ENCODE assay signal across 8 cellular contexts in the genomic region with DNA sequence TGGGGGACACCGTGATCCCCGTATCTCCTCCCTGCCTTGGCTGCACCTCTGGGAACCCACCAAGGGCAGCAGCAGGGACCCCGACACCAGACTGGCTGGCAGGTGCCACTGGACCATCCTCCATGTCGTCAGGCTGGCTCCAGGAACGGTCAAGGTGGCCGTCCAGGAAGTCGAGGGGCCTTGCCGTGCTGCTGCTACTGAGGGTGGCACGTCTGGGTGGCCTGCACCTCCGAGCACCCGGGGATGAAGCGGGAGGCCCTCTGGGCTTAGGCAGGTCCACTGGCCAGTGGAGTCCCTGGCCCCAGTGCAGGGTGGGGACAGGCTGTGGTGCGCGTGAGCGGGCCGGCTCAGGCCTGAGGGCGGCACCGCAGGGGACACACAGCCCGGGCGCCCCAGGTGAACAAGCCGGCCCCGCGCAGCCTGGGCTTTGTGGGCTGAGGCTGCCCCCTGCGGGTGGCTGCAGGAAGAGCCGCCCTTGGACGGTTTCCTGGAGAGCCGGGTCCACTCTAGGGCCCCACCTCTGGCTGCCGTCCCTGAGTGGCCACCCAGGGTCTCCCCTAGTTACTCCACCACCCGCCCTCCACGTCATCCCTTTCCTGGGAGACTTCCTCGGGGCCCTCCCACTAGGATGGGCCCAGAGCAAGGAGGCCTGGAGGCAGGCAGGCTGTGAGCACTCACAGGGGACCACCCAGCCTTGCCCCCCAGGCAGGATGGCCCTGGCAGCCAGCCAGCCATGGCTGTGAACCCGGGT. TPM values are rescaled to one million over a fixed set of nuclear protein-coding genes. Genes with fewer than 3 reads are reported as not detected.
A peak's percentile ranks its signal among the peaks of the same experiment; 100 is the strongest.
DNase-seq lines count a peak whose midpoint lies in the region; ATAC-seq, FAIRE-seq and TF ChIP-seq lines count a peak whose summit lies in the region.

No MANE protein-coding gene starts in this region.

- peaks cover 7% of the 10 kb centered on the region for H3K36me3 Mint-ChIP-seq in activated B cell treated with CpG ODN at 0.5 μM for 24 hours (ENCODE audit: low read depth)

- H3K4me1 Mint-ChIP-seq in activated B cell treated with CpG ODN at 0.5 μM for 24 hours: peaks cover 5% of the 10 kb centered on the region

- H3K4me3 ChIP-seq in bronchial epithelial cell (ENCODE audit: low read depth, low read length): no peak overlapping the region

- H3K36me3 ChIP-seq in bronchial epithelial cell (ENCODE audit: control insufficient read depth, insufficient read depth, low read length): no peaks in the 10 kb centered on the region

- POLR2A ChIA-PET in activated B cell treated with CpG ODN at 0.5 μM for 24 hours (lab: Charles Lee): no interaction called here

- no peaks in the 10 kb centered on the region for H3K27me3 Mint-ChIP-seq in activated B cell treated with CpG ODN at 0.5 μM for 24 hours

- H3K27me3 ChIP-seq in bronchial epithelial cell (ENCODE audit: control insufficient read depth, insufficient read depth, low read length): peaks cover 2% of the 10 kb centered on the region

- H3K27ac Mint-ChIP-seq in activated B cell treated with CpG ODN at 0.5 μM for 24 hours: no peak overlapping the region

- H3K4me3 Mint-ChIP-seq in activated B cell treated with CpG ODN at 0.5 μM for 24 hours: no peak overlapping the region

- CTCF ChIA-PET in activated B cell treated with CpG ODN at 0.5 μM for 24 hours (lab: Charles Lee): interaction anchor here (1.3 to 1.4 kb wide), 2 partner anchors 84 to 86 kb away, joined by 4 to 5 read pairs; no protein-coding TSS in a partner anchor

- TF ChIP-seq CTCF in activated B cell treated with CpG ODN at 0.5 μM for 24 hours (IDR thresholded peaks at IDR 0.05): peak; percentile 23
- peak; percentile 92 for TF ChIP-seq CTCF in bronchial epithelial cell (IDR thresholded peaks at IDR 0.05; ENCODE audit: insufficient read depth, low read length, severe bottlenecking)

- no peaks in the 10 kb centered on the region for H3K9me3 Mint-ChIP-seq in activated B cell treated with CpG ODN at 0.5 μM for 24 hours

- no peak for FAIRE-seq in bronchial epithelial cell (lab: Jason Lieb, UNC)

- DNase-seq in COLO829 (ENCODE audit: low spot score) (peak; percentile 10), activated B cell treated with CpG ODN at 0.5 μM for 24 hours (peak; percentile 73), bronchial epithelial cell (ENCODE audit: low read depth) (peak; percentile 16), kidney tubule cell (ENCODE audit: low spot score) (peak; percentile 69), KG1 (lab: John Stamatoyannopoulos, UW) (no peak)
- DNase-seq in stimulated activated CD4-positive, alpha-beta T cell treated with anti-CD3 and anti-CD28 coated beads, TNF-alpha, amount 100 ng/mL, for 4 hours (ENCODE audit: low read depth in 3 of 3): peak; percentile 31 to 50 (median 45)

- ATAC-seq in HG02981 (IDR thresholded peaks at IDR 0.05; ENCODE audit: unreplicated experiment) (peak; percentile 52), activated B cell treated with CpG ODN at 0.5 μM for 24 hours (ENCODE audit: low read depth) (peak; percentile 87), HG03469 (IDR thresholded peaks at IDR 0.05; ENCODE audit: unreplicated experiment) (no peak)

- intact Hi-C loops in activated B cell treated with CpG ODN at 0.5 μM for 24 hours (cut with micrococcal nuclease): loop anchor here (1.0 to 2.0 kb wide), 4 partner anchors 35 to 749 kb away; no protein-coding TSS in a partner anchor

RNA-seq across cellular contexts. Expression of a gene that starts 42.8 kb away (rescaled TPM):
- 61.7 and 74.2 TPM in 2 replicates for total RNA-seq in activated B cell treated with CpG ODN at 0.5 μM for 24 hours
- total RNA-seq in bronchial epithelial cell: 10.5 and 11.1 TPM in 2 replicates
